In genomic region chrX:39613508-39613921, GRCh38 we compare ENCODE assay signal across 8 cellular contexts.
A peak's percentile ranks its signal among the peaks of the same experiment; 100 is the strongest.
DNase-seq lines count a peak whose midpoint lies in the region; FAIRE-seq and TF ChIP-seq lines count a peak whose summit lies in the region.

No MANE protein-coding gene starts in this region.

- H3K9me2 ChIP-seq in GM23248 (ENCODE audit: insufficient read depth): no peaks in the 10 kb centered on the region

- peaks cover 53% of the 10 kb centered on the region for H3K27me3 Mint-ChIP-seq in astrocyte (ENCODE audit: low read depth, unreplicated experiment)

- no peak for TF ChIP-seq CTCF in astrocyte (IDR thresholded peaks at IDR 0.05; ENCODE audit: insufficient read depth, low read depth, low read length)

- in situ Hi-C loops in GM23248 (cut with MboI): no loop called here

- 4 to 9% methylated on average over 17 to 22 of the region's 29 CpGs for WGBS in GM23248 (ENCODE audit: low coverage in 1 of 2, low lambda C conversion rate in 2 of 2, missing lambda C conversion rate in 2 of 2), 2 experiments

- 0 out of 22 replicates have a peak, but pooled peaks cover 0 to 3% (median 0%) of the 10 kb centered on the region in 11 experiments for H3K9me3 ChIP-seq in BLaER1 treated with 17β-estradiol and CSF1 and Interleukin-3, amounts not matched to agents 10 nM and 100 nM (replicated peaks in 1 of 11)
- H3K9me3 ChIP-seq in GM23248 (ENCODE audit: low read depth) (no peaks in the 10 kb centered on the region), astrocyte (ENCODE audit: insufficient read depth, low read depth, low read length) (no peaks in the 10 kb centered on the region)

- H3K27me3 ChIP-seq in BLaER1 treated with 17β-estradiol and CSF1 and Interleukin-3, amounts not matched to agents 10 nM and 100 nM: peaks cover 0 to 16% (median 8%) of the 10 kb centered on the region in 11 experiments; a peak in 11 of 22 replicates
- no peaks in the 10 kb centered on the region for H3K27me3 ChIP-seq in GM23248 (replicated peaks; ENCODE audit: insufficient read depth)
- H3K27me3 ChIP-seq in astrocyte (ENCODE audit: insufficient read depth, low read length): peaks cover 5% of the 10 kb centered on the region

- peaks cover 5% of the 10 kb centered on the region for H3K4me1 Mint-ChIP-seq in astrocyte (ENCODE audit: low read depth, unreplicated experiment)

- H3K9me3 Mint-ChIP-seq in astrocyte (ENCODE audit: unreplicated experiment): no peaks in the 10 kb centered on the region

- H2AFZ ChIP-seq in GM23248 (no peak overlapping the region), astrocyte (ENCODE audit: low read depth, low read length) (no peak overlapping the region)

- H3K4me2 ChIP-seq in BLaER1 treated with 17β-estradiol and CSF1 and Interleukin-3, amounts not matched to agents 10 nM and 100 nM: peak overlapping the region; percentile 79 to 92 (median 84)
- H3K4me2 ChIP-seq in GM23248 (ENCODE audit: unreplicated experiment) (peak overlapping the region; percentile 7), astrocyte (ENCODE audit: low read length) (peak overlapping the region; percentile 65)

- H3K27ac Mint-ChIP-seq in astrocyte (ENCODE audit: unreplicated experiment): no peak overlapping the region

- H3K79me2 ChIP-seq in GM23248 (ENCODE audit: insufficient read depth) (no peaks in the 10 kb centered on the region), astrocyte (ENCODE audit: insufficient read depth, low read length) (no peaks in the 10 kb centered on the region)

- H3K4me1 ChIP-seq in BLaER1 treated with 17β-estradiol and CSF1 and Interleukin-3, amounts not matched to agents 10 nM and 100 nM: peaks cover 0 to 22% (median 13%) of the 10 kb centered on the region in 10 experiments; a peak in 15 of 20 replicates
- H3K4me1 ChIP-seq in GM23248 (ENCODE audit: insufficient read depth): no peaks in the 10 kb centered on the region
- peaks cover 4% of the 10 kb centered on the region for H3K4me1 ChIP-seq in astrocyte (ENCODE audit: insufficient read depth, low read length)

- H3F3A ChIP-seq in GM23248 (ENCODE audit: insufficient read depth): no peaks in the 10 kb centered on the region

- H4K20me1 ChIP-seq in BLaER1 treated with 17β-estradiol and CSF1 and Interleukin-3, amounts not matched to agents 10 nM and 100 nM: no peaks in the 10 kb centered on the region
- H4K20me1 ChIP-seq in GM23248 (ENCODE audit: insufficient read depth) (no peaks in the 10 kb centered on the region), astrocyte (ENCODE audit: insufficient read depth, low read length) (no peaks in the 10 kb centered on the region)

- no peaks in the 10 kb centered on the region for H3K36me3 Mint-ChIP-seq in astrocyte (ENCODE audit: low read depth, unreplicated experiment)

- H3K36me3 ChIP-seq in BLaER1 treated with 17β-estradiol and CSF1 and Interleukin-3, amounts not matched to agents 10 nM and 100 nM: no peaks in the 10 kb centered on the region
- H3K36me3 ChIP-seq in GM23248 (ENCODE audit: low read depth) (no peaks in the 10 kb centered on the region), astrocyte (ENCODE audit: insufficient read depth, low read length) (no peaks in the 10 kb centered on the region)

- H3K9ac ChIP-seq in BLaER1 treated with 17β-estradiol and CSF1 and Interleukin-3, amounts not matched to agents 10 nM and 100 nM: peak overlapping the region in 3 of 11 experiments; percentile 18 to 23 (median 22); a peak in 1 of 22 replicates
- no peak overlapping the region for H3K9ac ChIP-seq in GM23248
- H3K9ac ChIP-seq in astrocyte (ENCODE audit: low read length): no peak overlapping the region

- DNase-seq in GM23248 (peak; percentile 9), NCI-H524 (lab: John Stamatoyannopoulos, UW) (peak; percentile 85 to 89), astrocyte (ENCODE audit: low read depth) (no peak), lung microvascular endothelial cell (ENCODE audit: low read depth in 2 of 2) (peak; percentile 23 to 32), urothelium cell line (ENCODE audit: low spot score) (peak; percentile 61), GDM1 (lab: John Stamatoyannopoulos, UW) (no peak), H54 (ENCODE audit: insufficient read length, low spot score) (no peak)

- TF ChIP-seq POLR2A in H54 (IDR thresholded peaks at IDR 0.05; ENCODE audit: low read depth, low read length): no peak

- no peak for FAIRE-seq in astrocyte (lab: Jason Lieb, UNC)
- FAIRE-seq in urothelium cell line (lab: Jason Lieb, UNC): no peak
- FAIRE-seq in H54 (lab: Jason Lieb, UNC): no peak

- peak overlapping the region; percentile 37 to 61 (median 50) for H3K4me3 ChIP-seq in BLaER1 treated with 17β-estradiol and CSF1 and Interleukin-3, amounts not matched to agents 10 nM and 100 nM
- H3K4me3 ChIP-seq in GM23248 (no peak overlapping the region), astrocyte (ENCODE audit: insufficient read depth, low read depth, low read length) (peak overlapping the region; percentile 28)

- H3K4me3 Mint-ChIP-seq in astrocyte (ENCODE audit: unreplicated experiment): no peak overlapping the region

- H3K27ac ChIP-seq in BLaER1 treated with 17β-estradiol and CSF1 and Interleukin-3, amounts not matched to agents 10 nM and 100 nM: no peak overlapping the region
- no peak overlapping the region for H3K27ac ChIP-seq in GM23248
- no peak overlapping the region for H3K27ac ChIP-seq in astrocyte (ENCODE audit: low read depth, low read length)

Comparison
In these comparisons a context has a peak if more than half of its experiments do, and no peak if none do; other contexts are left out.
1. H3K4me2 ChIP-seq: peak in every context shown above with its lines; median percentile 84 in BLaER1 treated with 17β-estradiol and CSF1 and Interleukin-3, amounts not matched to agents 10 nM and 100 nM; 65 in astrocyte; 7 in GM23248.
2. DNase-seq: peak in GM23248 (single experiment), NCI-H524 (2 of 2), lung microvascular endothelial cell (2 of 2) and urothelium cell line (single experiment); none in astrocyte (single experiment), GDM1 (single experiment) and H54 (single experiment).